In genomic region chr19:5977785-5978605, GRCh38 we compare ENCODE assay signal across 8 cellular contexts. TPM values are rescaled to one million over a fixed set of nuclear protein-coding genes. Genes with fewer than 3 reads are reported as not detected.
DNase-seq lines count a peak whose midpoint lies in the region; ATAC-seq and TF ChIP-seq lines count a peak whose summit lies in the region.

TSS of gene RANBP3 (minus strand) at chr19:5978140. CDS start at chr19:5978082, 58 bp downstream.

- H3K4me3 ChIP-seq in NT2/D1 (ENCODE audit: insufficient read length, low read depth) (peak within 1 kb of the TSS; percentile 98), endodermal cell (ENCODE audit: low read length) (peak within 1 kb of the TSS; percentile 88)

- peak; percentile 85 for ATAC-seq in GM21381 (IDR thresholded peaks at IDR 0.05; ENCODE audit: unreplicated experiment)

- DNase-seq in COR-L47 (lab: John Stamatoyannopoulos, UW) (peak; percentile 99), HUDEP-2 (lab: John Stamatoyannopoulos, UW; ENCODE audit: unreplicated experiment in 76 of 76) (peak in 75 of 76 experiments; percentile 90 to 100 (median 99)), NT2/D1 (ENCODE audit: low read depth, low spot score) (peak; percentile 99), endodermal cell (peak; percentile 99), mesenteric fat pad (ENCODE audit: low spot score) (peak; percentile 99)
- DNase-seq in activated CD8-positive, alpha-beta memory T cell treated with anti-CD3 and anti-CD28 coated beads, Interleukin-2, amount 50 U/mL, for 1 hour (ENCODE audit: extremely low read depth), result peak; percentile 98
- peak; percentile 94 for DNase-seq in stimulated activated CD8-positive, alpha-beta memory T cell treated with anti-CD3 and anti-CD28 coated beads, Interleukin-15, amount 100 ng/mL, for 24 hours (ENCODE audit: low read depth)

- H3K9me3 Mint-ChIP-seq in endodermal cell, result no peaks in the 10 kb centered on the region

- H3K27me3 ChIP-seq in NT2/D1 (ENCODE audit: insufficient read depth, insufficient read length), result no peaks in the 10 kb centered on the region
- no peaks in the 10 kb centered on the region for H3K27me3 ChIP-seq in endodermal cell (ENCODE audit: control insufficient read depth, insufficient read depth, low read length, poor library complexity, severe bottlenecking)

- no peaks in the 10 kb centered on the region for H3K27me3 Mint-ChIP-seq in endodermal cell (ENCODE audit: insufficient read depth)

- peak within 1 kb of the TSS; percentile 78 for H3K27ac ChIP-seq in endodermal cell (ENCODE audit: low read depth, low read length)

- H3K27ac Mint-ChIP-seq in endodermal cell, result peak within 1 kb of the TSS; percentile 94

- peaks cover 16% of the 10 kb centered on the region for H3K36me3 Mint-ChIP-seq in endodermal cell (ENCODE audit: low read depth)

- H3K4me3 Mint-ChIP-seq in endodermal cell, result peak within 1 kb of the TSS; percentile 93

- no peaks in the 10 kb centered on the region for H3K9me3 ChIP-seq in NT2/D1 (ENCODE audit: insufficient read depth, low read length)
- H3K9me3 ChIP-seq in endodermal cell (ENCODE audit: control insufficient read depth, low read length), result no peaks in the 10 kb centered on the region

- WGBS in endodermal cell (ENCODE audit: insufficient coverage in 1 of 2, insufficient read length in 1 of 2), 2 experiments, result 0% methylated on average over 55 to 88 of the region's 88 CpGs

- H3K4me1 ChIP-seq in NT2/D1 (ENCODE audit: insufficient read depth, insufficient read length), result peaks cover 13% of the 10 kb centered on the region
- H3K4me1 ChIP-seq in endodermal cell (ENCODE audit: control insufficient read depth, insufficient read depth, low read length), result peaks cover 3% of the 10 kb centered on the region

- H3K36me3 ChIP-seq in NT2/D1 (ENCODE audit: insufficient read depth, insufficient read length, low read length), result peaks cover 36% of the 10 kb centered on the region
- H3K36me3 ChIP-seq in endodermal cell (ENCODE audit: control insufficient read depth, insufficient read depth, low read length), result peaks cover 29% of the 10 kb centered on the region

- TF ChIP-seq CTCF in endodermal cell (conservative IDR thresholded peaks at IDR 0.05), result no peak

- peak within 1 kb of the TSS; percentile 99 for H3K9ac ChIP-seq in NT2/D1 (ENCODE audit: insufficient read length, low read depth)
- H3K9ac ChIP-seq in endodermal cell (ENCODE audit: extremely low read depth, low read length, poor library complexity, severe bottlenecking), result peak within 1 kb of the TSS; percentile 90

- peaks cover 14% of the 10 kb centered on the region for H3K4me1 Mint-ChIP-seq in endodermal cell

RNA-seq across cellular contexts. Expression of gene RANBP3, which starts in this region (rescaled TPM):
- 10 to 100 TPM; 77.4 to 81.4 TPM for total RNA-seq in endodermal cell
- 72.9 TPM for polyA plus RNA-seq in endodermal cell (2013, experiment 1 of 2)
- polyA plus RNA-seq in endodermal cell (2013, experiment 2 of 2), result 60.6 TPM
- total RNA-seq in mesenteric fat pad, result 56.7 TPM

Comparison
In these comparisons a context has a peak if more than half of its experiments do, and no peak if none do; other contexts are left out.
1. Peak in every context shown above with its lines: DNase-seq, ATAC-seq, H3K4me3 ChIP-seq and H3K27ac ChIP-seq.